9 cellular contexts compared by ENCODE assay signal in the genomic region with DNA sequence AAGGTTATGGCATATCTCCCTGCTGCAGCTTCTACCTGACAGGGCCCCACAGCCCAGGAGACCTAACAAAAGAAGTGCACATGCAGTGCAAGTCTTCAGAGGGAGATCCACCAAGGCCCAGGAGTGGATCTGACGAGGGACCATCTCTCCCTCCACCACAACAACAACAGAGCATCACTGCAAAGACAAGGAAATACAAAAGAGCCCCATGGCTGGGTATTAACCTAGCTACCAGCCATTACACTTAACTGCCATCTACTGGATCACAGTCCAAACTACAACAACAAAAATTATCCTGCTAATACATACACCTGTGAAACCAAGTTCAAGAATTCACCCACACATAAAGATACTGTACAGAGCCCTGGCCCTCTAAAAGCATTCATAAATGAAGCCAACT.
DNase-seq lines count a peak whose midpoint lies in the region; ATAC-seq, FAIRE-seq and TF ChIP-seq lines count a peak whose summit lies in the region.
"Had no signal": no experiment of that assay in that cellular context is flagged by ENCODE, and none has a peak within 500 bp of the region (broad histone marks: within the 10 kb centered on the region; RNA-seq: fewer than 3 reads in every experiment).

No MANE protein-coding gene starts in this region.

- H3K4me1 ChIP-seq in foreskin keratinocyte: no peaks in the 10 kb centered on the region

- peak; percentile 39 for TF ChIP-seq CTCF in D721Med (IDR thresholded peaks at IDR 0.05; ENCODE audit: insufficient read depth, missing control alignments)
- TF ChIP-seq CTCF in NB4 (IDR thresholded peaks at IDR 0.05; ENCODE audit: low read depth, low read length): peak; percentile 38
- TF ChIP-seq CTCF in foreskin keratinocyte (conservative IDR thresholded peaks at IDR 0.05): peak; percentile 76

- no peak overlapping the region for H3K27ac ChIP-seq in foreskin keratinocyte

- H3K27me3 ChIP-seq in foreskin keratinocyte: no peaks in the 10 kb centered on the region

- FAIRE-seq in D721Med (lab: Jason Lieb, UNC): no peak
- FAIRE-seq: endometrium had no signal

- no peak overlapping the region for H3K4me3 ChIP-seq in NB4 (ENCODE audit: low read depth, low read length)

- no peak for TF ChIP-seq POLR2A in NB4 (IDR thresholded peaks at IDR 0.05; ENCODE audit: extremely low read depth, insufficient read length)

- ATAC-seq in GM21786 (IDR thresholded peaks at IDR 0.05; ENCODE audit: unreplicated experiment) (peak; percentile 79), foreskin keratinocyte (peak; percentile 77)

- DNase-seq in D721Med (ENCODE audit: insufficient read length, low spot score) (no peak), NB4 (ENCODE audit: low read depth) (peak; percentile 39), foreskin keratinocyte (peak in 1 of 2 donors; percentile 36), germinal center (ENCODE audit: low spot score) (no peak), amniotic stem cell (lab: John Stamatoyannopoulos, UW) (no peak)
- no peak for DNase-seq in activated CD4-positive, alpha-beta T cell treated with anti-CD3 and anti-CD28 coated beads for 1 hour
- DNase-seq in stimulated activated CD4-positive, alpha-beta T cell treated with anti-CD3 and anti-CD28 coated beads, Interleukin-1b, Interleukin-23, amount 100 ng/mL, for 48 hours: no peak
